8 cellular contexts compared by ENCODE assay signal in the genomic region with DNA sequence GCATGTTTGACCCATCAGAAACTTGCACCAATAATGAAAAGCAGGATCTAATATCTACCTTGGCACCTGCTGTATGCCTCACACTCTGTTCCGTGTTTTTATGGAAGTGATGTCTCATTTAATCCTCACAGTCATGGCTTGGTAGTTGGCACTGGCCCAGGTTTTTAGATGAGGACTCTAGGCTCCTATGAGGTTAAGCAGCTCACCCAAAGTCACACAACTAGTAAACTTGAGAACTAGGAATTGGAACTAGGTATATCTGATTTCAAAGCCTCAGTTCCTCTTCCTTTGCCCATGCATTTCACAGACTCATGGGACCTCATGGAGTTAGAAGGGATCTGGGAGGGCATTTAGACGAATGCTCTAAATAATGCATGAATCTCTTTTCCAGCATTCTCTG. TPM values are rescaled to one million over a fixed set of nuclear protein-coding genes. Genes with fewer than 3 reads are reported as not detected.
DNase-seq lines count a peak whose midpoint lies in the region; ATAC-seq and TF ChIP-seq lines count a peak whose summit lies in the region.

No MANE protein-coding gene starts in this region.

- H3K27me3 Mint-ChIP-seq in dendritic cell treated with granulocyte-macrophage colony-stimulating factor and Interleukin-4, amounts not matched to agents 40 ng/mL and 50 ng/mL, for 4 days = no peaks in the 10 kb centered on the region

- H3K4me1 ChIP-seq in gastrocnemius medialis = peaks cover 37 to 42% of the 10 kb centered on the region in 2 donors

- ATAC-seq in gastrocnemius medialis (peak; percentile 42 to 43), HG03175 (IDR thresholded peaks at IDR 0.05; ENCODE audit: unreplicated experiment) (no peak)

- H3K36me3 Mint-ChIP-seq in dendritic cell treated with granulocyte-macrophage colony-stimulating factor and Interleukin-4, amounts not matched to agents 40 ng/mL and 50 ng/mL, for 4 days (ENCODE audit: low read depth) = no peaks in the 10 kb centered on the region

- H3K4me3 ChIP-seq in gastrocnemius medialis = peak overlapping the region in 1 of 4 donors; percentile 55

- TF ChIP-seq POLR2A in gastrocnemius medialis (IDR thresholded peaks at IDR 0.05) = no peak

- H3K36me3 ChIP-seq in gastrocnemius medialis = no peaks in the 10 kb centered on the region

- in situ Hi-C loops in gastrocnemius medialis (cut with MboI; ENCODE audit: low sequenced_read_pairs in 4 of 4) = loop anchor here in 3 of 4 donors (5.0 to 10.0 kb wide), 3 partner anchors 95 to 475 kb away; no protein-coding TSS in a partner anchor

- DNase-seq in DMS 273 (lab: John Stamatoyannopoulos, UW; ENCODE audit: unreplicated experiment) (peak; percentile 53), DMS 273 treated with DMSO at 0.1 percent for 48 hours (lab: John Stamatoyannopoulos, UW) (no peak), NCI-H69 (lab: John Stamatoyannopoulos, UW) (peak; percentile 67), gastrocnemius medialis (peak; percentile 55 to 67), AG08396 (ENCODE audit: low spot score) (no peak), NCI-H187 (lab: John Stamatoyannopoulos, UW) (no peak)

- peak overlapping the region; percentile 88 to 95 (median 88) for H3K27ac ChIP-seq in gastrocnemius medialis

- no peaks in the 10 kb centered on the region for H3K27me3 ChIP-seq in gastrocnemius medialis

- no peak for TF ChIP-seq CTCF in gastrocnemius medialis (IDR thresholded peaks at IDR 0.05 in 4 of 5, conservative IDR thresholded peaks at IDR 0.05 in 1 of 5)

- peak overlapping the region; percentile 4 for H3K4me3 Mint-ChIP-seq in dendritic cell treated with granulocyte-macrophage colony-stimulating factor and Interleukin-4, amounts not matched to agents 40 ng/mL and 50 ng/mL, for 4 days

- peaks cover 49% of the 10 kb centered on the region for H3K4me1 Mint-ChIP-seq in dendritic cell treated with granulocyte-macrophage colony-stimulating factor and Interleukin-4, amounts not matched to agents 40 ng/mL and 50 ng/mL, for 4 days (ENCODE audit: low read depth)

- H3K9me3 ChIP-seq in gastrocnemius medialis = no peaks in the 10 kb centered on the region

- intact Hi-C loops in dendritic cell treated with granulocyte-macrophage colony-stimulating factor and Interleukin-4, amounts not matched to agents 40 ng/mL and 50 ng/mL, for 4 days (cut with micrococcal nuclease) = no loop called here
- intact Hi-C loops in gastrocnemius medialis (cut with DNase I; ENCODE audit: low total_unique reads) = loop anchor here (2.0 kb wide), 2 partner anchors 225 to 387 kb away; no protein-coding TSS in a partner anchor

- H3K9me3 Mint-ChIP-seq in dendritic cell treated with granulocyte-macrophage colony-stimulating factor and Interleukin-4, amounts not matched to agents 40 ng/mL and 50 ng/mL, for 4 days = no peaks in the 10 kb centered on the region

- peak overlapping the region; percentile 91 for H3K27ac Mint-ChIP-seq in dendritic cell treated with granulocyte-macrophage colony-stimulating factor and Interleukin-4, amounts not matched to agents 40 ng/mL and 50 ng/mL, for 4 days

RNA-seq across cellular contexts. Expression of a gene that starts 21.3 kb away (rescaled TPM):
- total RNA-seq in gastrocnemius medialis = 10 to 100 TPM in 1 of 4 donors, 1 to 10 TPM in 3; 5.7 to 11.9 (median 8.2) TPM

Comparison
In these comparisons a context has a peak if more than half of its experiments do, and no peak if none do; other contexts are left out.
1. DNase-seq: peak in DMS 273 (single experiment), NCI-H69 (single experiment) and gastrocnemius medialis (2 of 2); none in DMS 273 treated with DMSO at 0.1 percent for 48 hours (single experiment), AG08396 (single experiment) and NCI-H187 (0 of 2).